1 cellular context compared by ENCODE assay signal in the genomic region with DNA sequence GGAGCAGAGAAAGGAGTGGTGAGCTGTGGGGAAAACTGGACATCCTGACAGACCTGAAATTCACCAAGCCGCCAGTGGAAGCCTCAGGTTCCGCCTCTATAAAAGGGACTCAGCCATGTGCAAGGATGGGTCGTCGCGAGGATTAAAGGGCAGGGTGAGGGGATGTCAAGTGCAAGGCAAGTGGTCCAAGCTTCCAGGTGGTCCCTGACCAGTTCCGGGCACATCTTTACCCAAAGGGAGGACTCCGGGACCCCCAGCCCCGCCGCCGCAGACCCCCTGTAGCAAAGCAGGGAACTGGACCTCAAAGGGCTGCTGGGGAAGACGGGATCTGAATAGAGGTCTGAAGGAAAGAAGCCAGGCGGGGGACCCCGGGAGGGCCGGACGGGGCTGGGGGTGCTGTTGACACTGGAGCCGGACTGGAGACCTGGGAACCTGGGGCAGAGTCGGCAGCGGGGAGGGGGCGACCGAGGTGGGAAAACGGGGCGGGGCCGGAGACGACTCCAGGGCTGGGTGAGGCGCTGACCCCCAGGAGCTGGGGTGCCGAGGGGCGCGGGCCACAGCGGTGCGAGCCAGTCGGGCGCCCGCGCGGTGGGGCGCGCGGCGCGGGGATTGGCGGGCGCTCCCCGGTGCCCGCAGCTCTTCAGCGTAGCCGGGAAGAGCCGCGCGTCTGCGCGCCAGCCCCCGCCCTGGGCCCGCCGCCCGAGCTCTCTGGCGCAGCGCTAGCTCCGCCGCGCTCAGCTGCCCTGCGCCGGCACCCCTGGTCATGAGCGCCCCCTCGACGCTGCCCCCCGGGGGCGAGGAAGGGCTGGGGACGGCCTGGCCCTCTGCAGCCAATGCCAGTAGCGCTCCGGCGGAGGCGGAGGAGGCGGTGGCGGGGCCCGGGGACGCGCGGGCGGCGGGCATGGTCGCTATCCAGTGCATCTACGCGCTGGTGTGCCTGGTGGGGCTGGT.
TF ChIP-seq lines count a peak whose summit lies in the region.

A gene with protein sequence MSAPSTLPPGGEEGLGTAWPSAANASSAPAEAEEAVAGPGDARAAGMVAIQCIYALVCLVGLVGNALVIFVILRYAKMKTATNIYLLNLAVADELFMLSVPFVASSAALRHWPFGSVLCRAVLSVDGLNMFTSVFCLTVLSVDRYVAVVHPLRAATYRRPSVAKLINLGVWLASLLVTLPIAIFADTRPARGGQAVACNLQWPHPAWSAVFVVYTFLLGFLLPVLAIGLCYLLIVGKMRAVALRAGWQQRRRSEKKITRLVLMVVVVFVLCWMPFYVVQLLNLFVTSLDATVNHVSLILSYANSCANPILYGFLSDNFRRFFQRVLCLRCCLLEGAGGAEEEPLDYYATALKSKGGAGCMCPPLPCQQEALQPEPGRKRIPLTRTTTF (plus strand): TSS at position 592 of the 951 bp plus-strand sequence. CDS start 172 bp downstream, at position 764.

TF ChIP-seq in H1, 55 proteins besides CTCF, POLR2A, EP300 and RAD21:
- no peak for TF ChIP-seq PHF8 (conservative IDR thresholded peaks at IDR 0.05; ENCODE audit: low read depth, low read length)
- TF ChIP-seq KDM4A (IDR thresholded peaks at IDR 0.05; ENCODE audit: low read depth, low read length, severe bottlenecking) = peak; percentile 82
- TF ChIP-seq TAF7 (optimal IDR thresholded peaks at IDR 0.05; ENCODE audit: borderline replicate concordance, low read depth, low read length) = no peak
- TF ChIP-seq EZH2 (IDR thresholded peaks at IDR 0.05; ENCODE audit: low read depth, low read length, severe bottlenecking) = peak; percentile 57
- no peak for TF ChIP-seq TCF12 (IDR thresholded peaks at IDR 0.05; ENCODE audit: low read depth, low read length)
- TF ChIP-seq GABPA (IDR thresholded peaks at IDR 0.05; ENCODE audit: borderline replicate concordance, insufficient read depth, low read length) = 0 out of 2 replicates have a peak, but pooled peaks have one; percentile 52
- TF ChIP-seq CREB1 (IDR thresholded peaks at IDR 0.05) = no peak
- no peak for TF ChIP-seq RNF2 (IDR thresholded peaks at IDR 0.05; ENCODE audit: borderline replicate concordance, low read depth, low read length, missing control alignments, poor library complexity, severe bottlenecking)
- peak; percentile 53 for TF ChIP-seq SUZ12 (IDR thresholded peaks at IDR 0.05; ENCODE audit: low read length)
- TF ChIP-seq CEBPB (IDR thresholded peaks at IDR 0.05; ENCODE audit: low read depth, low read length) = no peak
- no peak for TF ChIP-seq JUN (IDR thresholded peaks at IDR 0.05; ENCODE audit: low read depth, low read length)
TF ChIP-seq in H1: peak in this region for 4.
